Comparison of ENCODE assay signal across 7 cellular contexts in genomic region chr22:50627914-50628542, GRCh38. TPM values are rescaled to one million over a fixed set of nuclear protein-coding genes. Genes with fewer than 3 reads are reported as not detected.
DNase-seq lines count a peak whose midpoint lies in the region; ATAC-seq and TF ChIP-seq lines count a peak whose summit lies in the region.

Gene ARSA, minus strand, starts transcription at chr22:50628152. Its CDS starts 373 bp downstream, at chr22:50627779.

- intact Hi-C loops in spleen (cut with DNase I; ENCODE audit: low total_unique reads): no loop called here

- WGBS in spleen, 5 donors: 1 to 10% (median 1%) methylated on average over 25 to 70 of the region's 70 CpGs

- H3K36me3 ChIP-seq in WERI-Rb-1 (peaks cover 2% of the 10 kb centered on the region; the same call in 1 of the 2 replicates), spleen (peaks cover 0 to 28% (median 15%) of the 10 kb centered on the region in 6 donors)

- TF ChIP-seq POLR2A in spleen (IDR thresholded peaks at IDR 0.05): peak in 1 of 3 donors; percentile 55

- H3K4me3 ChIP-seq in GM12875 (ENCODE audit: low read depth, low read length): peak within 1 kb of the TSS; percentile 88
- H3K4me3 ChIP-seq in WERI-Rb-1 (ENCODE audit: low read depth, low read length): peak within 1 kb of the TSS; percentile 84
- H3K4me3 ChIP-seq in cardiac fibroblast (replicated peaks in 1 of 2; ENCODE audit: low read depth in 2 of 2, low read length in 2 of 2): peak within 1 kb of the TSS; percentile 67 to 84
- peak within 1 kb of the TSS; percentile 63 to 90 (median 66) for H3K4me3 ChIP-seq in spleen

- DNase-seq in NCI-H2107 (lab: John Stamatoyannopoulos, UW) (peak; percentile 57), WERI-Rb-1 (peak; percentile 74), cardiac fibroblast (ENCODE audit: low read depth in 2 of 2) (peak; percentile 82 to 87), inferior parietal cortex (ENCODE audit: extremely low spot score) (peak; percentile 62), spleen (peak; percentile 96)

- peak within 1 kb of the TSS; percentile 65 for H3K27ac ChIP-seq in WERI-Rb-1
- H3K27ac ChIP-seq in spleen: peak within 1 kb of the TSS; percentile 79 to 92 (median 88)

- ATAC-seq in HG02678 (IDR thresholded peaks at IDR 0.05; ENCODE audit: unreplicated experiment): peak; percentile 81

- peaks cover 11 to 51% (median 30%) of the 10 kb centered on the region in 6 donors for H3K4me1 ChIP-seq in spleen

- TF ChIP-seq CTCF in GM12875 (IDR thresholded peaks at IDR 0.05; ENCODE audit: borderline replicate concordance, insufficient read depth, low read depth, low read length): peak; percentile 43; the same call in 1 of the 2 replicates
- TF ChIP-seq CTCF in WERI-Rb-1 (IDR thresholded peaks at IDR 0.05; ENCODE audit: low read depth, low read length): peak; percentile 41; the same call in 1 of the 2 replicates
- peak; percentile 41 for TF ChIP-seq CTCF in cardiac fibroblast (IDR thresholded peaks at IDR 0.05; ENCODE audit: low read depth, low read length)
- peak in 9 of 11 experiments; percentile 16 to 56 (median 42) for TF ChIP-seq CTCF in spleen (IDR thresholded peaks at IDR 0.05 in 8 of 11, conservative IDR thresholded peaks at IDR 0.05 in 3 of 11)

- H3K27me3 ChIP-seq in WERI-Rb-1 (ENCODE audit: insufficient read depth, low read depth, severe bottlenecking) (no peaks in the 10 kb centered on the region), spleen (replicated peaks in 1 of 7) (no peaks in the 10 kb centered on the region)

- H3K9me3 ChIP-seq in WERI-Rb-1 (ENCODE audit: severe bottlenecking): no peaks in the 10 kb centered on the region
- H3K9me3 ChIP-seq in spleen: no peaks in the 10 kb centered on the region

RNA-seq across cellular contexts. Expression of gene ARSA, which starts in this region (rescaled TPM):
- total RNA-seq in spleen: 10 to 100 TPM; 51.0 to 80.2 (median 58.7) TPM
- polyA plus RNA-seq in spleen: 100 to 1,000 TPM in 1 of 3 donors, 10 to 100 TPM in 2; 26.0 to 108 (median 86.7) TPM

Comparison
In these comparisons a context has a peak if more than half of its experiments do, and no peak if none do; other contexts are left out.
1. Peak in every context shown above with its lines: DNase-seq, ATAC-seq, H3K4me3 ChIP-seq and H3K27ac ChIP-seq.